15 cellular contexts compared by ENCODE assay signal in genomic region chr12:80641936-80642335, GRCh38.
DNase-seq lines count a peak whose midpoint lies in the region; ATAC-seq and TF ChIP-seq lines count a peak whose summit lies in the region.
"Had no signal": no experiment of that assay in that cellular context is flagged by ENCODE, and none has a peak within 500 bp of the region (broad histone marks: within the 10 kb centered on the region; RNA-seq: fewer than 3 reads in every experiment).

No MANE protein-coding gene starts in this region.

- intact Hi-C loops in PC-9 (cut with micrococcal nuclease; ENCODE audit: unreplicated experiment) (loop anchor here (10.0 kb wide), 1 partner anchor 147 kb away; no protein-coding TSS in a partner anchor), gastrocnemius medialis (cut with DNase I; ENCODE audit: low total_unique reads) (no loop called here)

- in situ Hi-C loops in gastrocnemius medialis (cut with MboI; ENCODE audit: low sequenced_read_pairs in 4 of 4), result no loop called here

- DNase-seq in PC-9, result no peak
- peak; percentile 58 for DNase-seq in fibroblast of mammary gland (ENCODE audit: low read depth)
- no peak for DNase-seq in gastrocnemius medialis
- no peak for DNase-seq in C1 segment of cervical spinal cord (lab: John Stamatoyannopoulos, UW)
- no peak for DNase-seq in trophoblast cell
- DNase-seq: AML-193; CD4-positive, alpha-beta memory T cell; DMS79 treated with DMSO at 0.1 percent for 48 hours; GF-D8; IMR-90 had no signal

- H2AK5ac ChIP-seq in trophoblast cell (ENCODE audit: low read length), result no peak overlapping the region

- H3K27ac ChIP-seq in PC-9, result no peak overlapping the region
- H3K27ac ChIP-seq in gastrocnemius medialis, result peak overlapping the region; percentile 12 to 49 (median 38)
- H3K27ac ChIP-seq in trophoblast cell (ENCODE audit: low read depth, low read length), result no peak overlapping the region
- H3K27ac ChIP-seq: HL-60 had no signal

- H3K18ac ChIP-seq in trophoblast cell (ENCODE audit: low read length), result no peak overlapping the region

- no peaks in the 10 kb centered on the region for H3K9me2 ChIP-seq in PC-9 (ENCODE audit: insufficient read depth)

- no CpG with 5 or more reads among the region's 2 CpGs for WGBS in trophoblast cell (ENCODE audit: extremely low coverage, insufficient coverage, insufficient read length)

- H3F3A ChIP-seq in PC-9 (ENCODE audit: insufficient read depth, low read depth), result no peaks in the 10 kb centered on the region

- H3K14ac ChIP-seq in trophoblast cell (ENCODE audit: low read length), result no peak overlapping the region

- no peak overlapping the region for H3K23ac ChIP-seq in trophoblast cell (ENCODE audit: low read length)

- ATAC-seq in gastrocnemius medialis, result no peak
- ATAC-seq in HG03354 (IDR thresholded peaks at IDR 0.05; ENCODE audit: poor library complexity, severe bottlenecking, unreplicated experiment), result no peak
- ATAC-seq: GM12878, K562 had no signal

- 0 out of 2 replicates have a peak overlapping the region, but pooled peaks have one; percentile 39 for H2AFZ ChIP-seq in PC-9
- no peak overlapping the region for H2AFZ ChIP-seq in trophoblast cell (ENCODE audit: insufficient read depth, low read length, poor library complexity)

- no peaks in the 10 kb centered on the region for H4K20me1 ChIP-seq in PC-9 (ENCODE audit: insufficient read depth)

- POLR2A ChIA-PET in PC-9 (lab: Charles Lee; ENCODE audit: unreplicated experiment), result no interaction called here

- no peak overlapping the region for H4K12ac ChIP-seq in trophoblast cell (ENCODE audit: low read depth, low read length)

- no peaks in the 10 kb centered on the region for H3K4me1 ChIP-seq in PC-9 (replicated peaks; ENCODE audit: insufficient read depth)
- peaks cover 6% of the 10 kb centered on the region in 2 donors for H3K4me1 ChIP-seq in gastrocnemius medialis
- H3K4me1 ChIP-seq in trophoblast cell (ENCODE audit: control insufficient read depth in 1 of 2, insufficient read depth in 2 of 2, low read length in 2 of 2), result no peaks in the 10 kb centered on the region

- H3K9ac ChIP-seq in trophoblast cell (ENCODE audit: low read length), result no peak overlapping the region

- H3K4ac ChIP-seq in trophoblast cell (ENCODE audit: low read depth, low read length), result no peak overlapping the region

- H4K91ac ChIP-seq in trophoblast cell (ENCODE audit: low read depth, low read length), result no peak overlapping the region

- H3K36me3 ChIP-seq in PC-9 (ENCODE audit: low read depth) (no peaks in the 10 kb centered on the region), gastrocnemius medialis (no peaks in the 10 kb centered on the region), trophoblast cell (ENCODE audit: control insufficient read depth in 1 of 2, insufficient read depth in 2 of 2, low read length in 2 of 2) (no peaks in the 10 kb centered on the region)
- H3K36me3 ChIP-seq: HAP-1 had no signal

- no peak overlapping the region for H3K4me2 ChIP-seq in PC-9
- H3K4me2 ChIP-seq in trophoblast cell (ENCODE audit: low read length), result no peak overlapping the region

- no peaks in the 10 kb centered on the region for H3K79me1 ChIP-seq in trophoblast cell (ENCODE audit: low read length)

- H3K27me3 ChIP-seq in PC-9 (ENCODE audit: insufficient read depth, low read depth) (no peaks in the 10 kb centered on the region), gastrocnemius medialis (no peaks in the 10 kb centered on the region), trophoblast cell (ENCODE audit: insufficient read depth, low read length) (no peaks in the 10 kb centered on the region)

- no TSS peak for BruUV-seq in PC-9 (replicated peaks; lab: Mats Ljungman, UMichigan)

- H2BK5ac ChIP-seq in trophoblast cell (ENCODE audit: low read depth, low read length, poor library complexity), result no peak overlapping the region

- H2BK120ac ChIP-seq in trophoblast cell (ENCODE audit: insufficient read depth, low read length, poor library complexity), result no peak overlapping the region

- H3K4me3 ChIP-seq in PC-9 (no peak overlapping the region), fibroblast of mammary gland (ENCODE audit: control insufficient read depth, low read depth, low read length) (no peak overlapping the region), gastrocnemius medialis (no peak overlapping the region), trophoblast cell (ENCODE audit: low read depth, low read length) (no peak overlapping the region)
- H3K4me3 ChIP-seq: GM12878, HAP-1, K562 had no signal

- no peak overlapping the region for H2BK12ac ChIP-seq in trophoblast cell (ENCODE audit: low read length)

- no peak for TF ChIP-seq POLR2A in gastrocnemius medialis (IDR thresholded peaks at IDR 0.05)

- H3K79me2 ChIP-seq in PC-9 (ENCODE audit: low read depth) (no peaks in the 10 kb centered on the region), trophoblast cell (ENCODE audit: control insufficient read depth, insufficient read depth, low read length, poor library complexity) (no peaks in the 10 kb centered on the region)

- CTCF ChIA-PET in PC-9 (lab: Charles Lee), result no interaction called here

- no peak overlapping the region for H4K8ac ChIP-seq in trophoblast cell (ENCODE audit: low read depth, low read length)

- TF ChIP-seq CTCF in PC-9 (conservative IDR thresholded peaks at IDR 0.05) (no peak), fibroblast of mammary gland (conservative IDR thresholded peaks at IDR 0.05; ENCODE audit: control insufficient read depth, insufficient read depth, low read depth, low read length) (no peak), gastrocnemius medialis (IDR thresholded peaks at IDR 0.05 in 4 of 5, conservative IDR thresholded peaks at IDR 0.05 in 1 of 5) (no peak)

- H3K9me3 ChIP-seq in PC-9 (ENCODE audit: insufficient read depth, low read depth) (no peaks in the 10 kb centered on the region), gastrocnemius medialis (no peaks in the 10 kb centered on the region), trophoblast cell (ENCODE audit: insufficient read depth, low read depth, low read length) (no peaks in the 10 kb centered on the region)
- H3K9me3 ChIP-seq: HAP-1 had no signal

Comparison
In these comparisons a context has a peak if more than half of its experiments do, and no peak if none do; other contexts are left out.
1. H3K27ac ChIP-seq: peak in gastrocnemius medialis (4 of 4); none in PC-9 (single experiment) and trophoblast cell (single experiment).